In the genomic region with DNA sequence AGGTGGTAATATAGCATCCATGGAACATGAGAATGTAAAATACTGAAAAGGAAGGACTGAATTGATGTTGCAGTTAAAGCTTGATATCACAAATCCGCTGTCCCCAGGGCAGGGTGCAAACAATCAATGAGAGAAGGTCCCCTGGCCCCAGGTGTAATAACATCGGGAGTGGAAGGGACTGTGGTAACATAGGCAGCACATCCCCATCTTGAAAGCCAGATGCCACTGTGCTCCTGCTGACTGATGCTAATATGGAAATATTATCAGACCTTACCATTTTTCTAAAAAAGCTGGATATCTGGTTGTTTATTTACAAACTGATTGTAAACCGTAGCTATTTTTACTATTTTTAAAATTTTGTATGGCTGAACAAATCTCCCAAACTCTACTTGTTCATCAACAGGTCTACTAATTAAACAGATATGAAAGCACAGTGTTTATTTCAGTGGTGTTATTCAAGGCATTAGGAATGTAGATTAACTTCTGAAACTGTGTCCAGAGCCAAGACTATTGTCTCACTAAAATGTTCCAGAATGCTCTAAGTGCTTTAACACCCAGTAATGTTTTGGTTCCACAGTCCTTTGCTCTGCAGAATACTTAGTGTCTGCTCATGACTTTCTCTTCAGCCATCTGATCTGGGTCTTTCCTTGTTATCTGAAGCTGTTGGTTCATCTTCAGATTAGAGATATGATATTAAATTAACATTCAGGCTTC, we compare ENCODE assay signal across 15 cellular contexts.
DNase-seq lines count a peak whose midpoint lies in the region; ATAC-seq and TF ChIP-seq lines count a peak whose summit lies in the region.
"Had no signal": no experiment of that assay in that cellular context is flagged by ENCODE, and none has a peak within 500 bp of the region (broad histone marks: within the 10 kb centered on the region; RNA-seq: fewer than 3 reads in every experiment).

No MANE protein-coding gene starts in this region.

- TF ChIP-seq EP300 in SK-N-SH (IDR thresholded peaks at IDR 0.05; ENCODE audit: borderline replicate concordance in 1 of 2, low read depth in 1 of 2, low read length in 1 of 2), result no peak

- no peak overlapping the region for H4K12ac ChIP-seq in trophoblast cell (ENCODE audit: low read depth, low read length)

- no peak for TF ChIP-seq CTCF in SK-N-SH (IDR thresholded peaks at IDR 0.05)

- H2AFZ ChIP-seq in SK-N-SH (ENCODE audit: low read depth) (no peak overlapping the region), trophoblast cell (ENCODE audit: insufficient read depth, low read length, poor library complexity) (no peak overlapping the region)

- DNase-seq in SK-N-SH (peak; percentile 4), astrocyte of the hippocampus (ENCODE audit: low read depth, low spot score) (peak; percentile 38), left cardiac atrium (no peak), trophoblast cell (no peak)
- no peak for DNase-seq in activated effector memory CD4-positive, alpha-beta T cell treated with anti-CD3 and anti-CD28 coated beads, Interleukin-2, amount 50 U/mL, for 16 hours
- no peak for DNase-seq in activated CD4-positive, CD25-positive, alpha-beta regulatory T cell (lab: John Stamatoyannopoulos, UW)
- DNase-seq: 8988T; AML-193; Caco-2; CD8-positive, alpha-beta memory T cell; DND-41; HCEC 1CT had no signal

- H4K20me1 ChIP-seq in SK-N-SH (ENCODE audit: insufficient read depth), result no peaks in the 10 kb centered on the region
- H4K20me1 ChIP-seq: BLaER1 had no signal

- H3K18ac ChIP-seq in trophoblast cell (ENCODE audit: low read length), result no peak overlapping the region

- POLR2A ChIA-PET in SK-N-SH (lab: Yijun Ruan, JAX), result no interaction called here

- peak overlapping the region; percentile 57 for H2BK120ac ChIP-seq in trophoblast cell (ENCODE audit: insufficient read depth, low read length, poor library complexity)

- H3K4me3 ChIP-seq in SK-N-SH (ENCODE audit: low read depth in 2 of 2, low read length in 1 of 2) (no peak overlapping the region), trophoblast cell (ENCODE audit: low read depth, low read length) (no peak overlapping the region)
- H3K4me3 ChIP-seq: BLaER1 had no signal

- no peaks in the 10 kb centered on the region for H3K9me2 ChIP-seq in SK-N-SH

- no peak overlapping the region for H3K14ac ChIP-seq in trophoblast cell (ENCODE audit: low read length)

- ATAC-seq in SK-N-SH treated with all-trans-retinoic acid at 6 μM for 48 hours (no peak), left cardiac atrium (peak; percentile 61 to 65), HG03521 (IDR thresholded peaks at IDR 0.05; ENCODE audit: unreplicated experiment) (no peak)

- H3K9me3 ChIP-seq in SK-N-SH (no peaks in the 10 kb centered on the region), trophoblast cell (ENCODE audit: insufficient read depth, low read depth, low read length) (no peaks in the 10 kb centered on the region)
- H3K9me3 ChIP-seq: BLaER1, Caco-2 had no signal

- no peak overlapping the region for H4K8ac ChIP-seq in trophoblast cell (ENCODE audit: low read depth, low read length)

- H3K4me2 ChIP-seq in SK-N-SH (no peak overlapping the region), trophoblast cell (ENCODE audit: low read length) (no peak overlapping the region)
- H3K4me2 ChIP-seq: BLaER1 had no signal

- H3K4me1 ChIP-seq in SK-N-SH (ENCODE audit: control insufficient read depth in 1 of 2, insufficient read depth in 2 of 2, low read depth in 1 of 2, low read length in 1 of 2), result peaks cover 0 to 20% of the 10 kb centered on the region in 2 experiments; a peak in 2 of 4 replicates
- H3K4me1 ChIP-seq in trophoblast cell (ENCODE audit: control insufficient read depth in 1 of 2, insufficient read depth in 2 of 2, low read length in 2 of 2), result no peaks in the 10 kb centered on the region
- H3K4me1 ChIP-seq: Caco-2 had no signal

- peaks cover 2% of the 10 kb centered on the region for H3K79me1 ChIP-seq in trophoblast cell (ENCODE audit: low read length)

- H3K79me2 ChIP-seq in SK-N-SH (ENCODE audit: insufficient read depth) (no peaks in the 10 kb centered on the region), trophoblast cell (ENCODE audit: control insufficient read depth, insufficient read depth, low read length, poor library complexity) (no peaks in the 10 kb centered on the region)

- no peak overlapping the region for H2BK5ac ChIP-seq in trophoblast cell (ENCODE audit: low read depth, low read length, poor library complexity)

- H3F3A ChIP-seq in SK-N-SH (replicated peaks; ENCODE audit: insufficient read depth), result no peaks in the 10 kb centered on the region

- peak overlapping the region; percentile 45 for H4K91ac ChIP-seq in trophoblast cell (ENCODE audit: low read depth, low read length)

- H3K27me3 ChIP-seq in SK-N-SH (ENCODE audit: insufficient read depth) (no peaks in the 10 kb centered on the region), trophoblast cell (ENCODE audit: insufficient read depth, low read length) (no peaks in the 10 kb centered on the region)
- H3K27me3 ChIP-seq: BLaER1 had no signal

- H2BK12ac ChIP-seq in trophoblast cell (ENCODE audit: low read length), result no peak overlapping the region

- H3K4ac ChIP-seq in trophoblast cell (ENCODE audit: low read depth, low read length), result no peak overlapping the region

- CTCF ChIA-PET in SK-N-SH (lab: Yijun Ruan, JAX), result interaction anchor here (0.8 to 2.3 kb wide), 10 partner anchors 9 to 553 kb away, joined by 3 to 12 read pairs (median 4); no protein-coding TSS in a partner anchor

- H3K27ac ChIP-seq in SK-N-SH (ENCODE audit: low read depth in 2 of 2, low read length in 1 of 2), result no peak overlapping the region; a peak in 1 of 4 replicates
- no peak overlapping the region for H3K27ac ChIP-seq in trophoblast cell (ENCODE audit: low read depth, low read length)
- H3K27ac ChIP-seq: BLaER1 had no signal

- intact Hi-C loops in left cardiac atrium (cut with DNase I), result no loop called here

- peak overlapping the region; percentile 81 for H2AK5ac ChIP-seq in trophoblast cell (ENCODE audit: low read length)

- TF ChIP-seq RAD21 in SK-N-SH (IDR thresholded peaks at IDR 0.05; ENCODE audit: low read length), result peak; percentile 44

- no peaks in the 10 kb centered on the region for H3K36me3 ChIP-seq in SK-N-SH (replicated peaks in 1 of 2; ENCODE audit: control insufficient read depth in 1 of 2, insufficient read depth in 2 of 2, low read length in 1 of 2)
- H3K36me3 ChIP-seq in trophoblast cell (ENCODE audit: control insufficient read depth in 1 of 2, insufficient read depth in 2 of 2, low read length in 2 of 2), result no peaks in the 10 kb centered on the region
- H3K36me3 ChIP-seq: BLaER1 had no signal

- WGBS in SK-N-SH (ENCODE audit: low lambda C conversion rate), result 71% methylated on average over 3 of the region's 3 CpGs
- WGBS in trophoblast cell (ENCODE audit: extremely low coverage, insufficient coverage, insufficient read length), result no CpG with 5 or more reads among the region's 3 CpGs

- H3K9ac ChIP-seq in SK-N-SH (no peak overlapping the region), trophoblast cell (ENCODE audit: low read length) (no peak overlapping the region)
- H3K9ac ChIP-seq: BLaER1 had no signal

- H3K23ac ChIP-seq in trophoblast cell (ENCODE audit: low read length), result no peak overlapping the region

TF ChIP-seq in SK-N-SH, 30 proteins besides CTCF, POLR2A, EP300 and RAD21:
- TF ChIP-seq GATA2 (CRISPR knock-in tag; IDR thresholded peaks at IDR 0.05) (0 out of 2 replicates have a peak, but pooled peaks have one; percentile 23), CHD2 (IDR thresholded peaks at IDR 0.05; ENCODE audit: low read length, partially characterized antibody) (no peak), FOXM1 (IDR thresholded peaks at IDR 0.05; ENCODE audit: low read depth) (no peak)

TF ChIP-seq in SK-N-SH treated with all-trans-retinoic acid at 6 μM for 48 hours, 23 proteins besides CTCF, POLR2A, EP300 and RAD21 (continues in another document):
- no peak for TF ChIP-seq TSHZ2 (CRISPR knock-in tag; IDR thresholded peaks at IDR 0.05)
- TF ChIP-seq ARNTL (CRISPR knock-in tag; IDR thresholded peaks at IDR 0.05; ENCODE audit: borderline replicate concordance, low read depth), result no peak
- no peak for TF ChIP-seq GLIS3 (CRISPR knock-in tag; IDR thresholded peaks at IDR 0.05)
- TF ChIP-seq CREB5 (CRISPR knock-in tag; IDR thresholded peaks at IDR 0.05; ENCODE audit: low read depth), result no peak
- TF ChIP-seq TCF4 (CRISPR knock-in tag; IDR thresholded peaks at IDR 0.05; ENCODE audit: borderline replicate concordance), result no peak
- TF ChIP-seq ZFP30 (CRISPR knock-in tag; IDR thresholded peaks at IDR 0.05), result no peak
- no peak for TF ChIP-seq SNAI2 (CRISPR knock-in tag; IDR thresholded peaks at IDR 0.05)
- TF ChIP-seq ZNF8 (CRISPR knock-in tag; IDR thresholded peaks at IDR 0.05), result no peak
- TF ChIP-seq ZFP3 (CRISPR knock-in tag; IDR thresholded peaks at IDR 0.05), result no peak

Comparison
In these comparisons a context has a peak if more than half of its experiments do, and no peak if none do; other contexts are left out.
1. DNase-seq: peak in SK-N-SH (single experiment) and astrocyte of the hippocampus (single experiment); none in left cardiac atrium (single experiment), trophoblast cell (0 of 2), activated effector memory CD4-positive, alpha-beta T cell treated with anti-CD3 and anti-CD28 coated beads, Interleukin-2, amount 50 U/mL, for 16 hours (single experiment) and activated CD4-positive, CD25-positive, alpha-beta regulatory T cell (0 of 4).
2. ATAC-seq: peak in left cardiac atrium (2 of 2); none in SK-N-SH treated with all-trans-retinoic acid at 6 μM for 48 hours (single experiment) and HG03521 (single experiment).